In genomic region chr1:165764277-165764676, GRCh38 we compare ENCODE assay signal across 1 cellular context.
TF ChIP-seq lines count a peak whose summit lies in the region.

No MANE protein-coding gene starts in this region.

TF ChIP-seq in HepG2, 621 proteins besides CTCF, POLR2A, EP300 and RAD21:
- no peak for TF ChIP-seq ZBTB1 (CRISPR knock-in tag; IDR thresholded peaks at IDR 0.05; ENCODE audit: borderline replicate concordance)
- no peak for TF ChIP-seq RERE (CRISPR knock-in tag; IDR thresholded peaks at IDR 0.05; ENCODE audit: low read depth)
- no peak for TF ChIP-seq CHCHD3 (CRISPR knock-in tag; IDR thresholded peaks at IDR 0.05)
- TF ChIP-seq ETV5 (CRISPR knock-in tag; IDR thresholded peaks at IDR 0.05; ENCODE audit: borderline replicate concordance): no peak
- no peak for TF ChIP-seq ZFP36 (IDR thresholded peaks at IDR 0.05; ENCODE audit: borderline replicate concordance, low read depth, low read length, partially characterized antibody)
- no peak for TF ChIP-seq ZNF792 (CRISPR knock-in tag; IDR thresholded peaks at IDR 0.05)
- no peak for TF ChIP-seq ZNF724P (CRISPR knock-in tag; IDR thresholded peaks at IDR 0.05; ENCODE audit: borderline replicate concordance)
- no peak for TF ChIP-seq ZNF496 (CRISPR knock-in tag; IDR thresholded peaks at IDR 0.05; ENCODE audit: insufficient replicate concordance)
- no peak for TF ChIP-seq ZNF382 (CRISPR knock-in tag; IDR thresholded peaks at IDR 0.05; ENCODE audit: borderline replicate concordance)
- TF ChIP-seq CENPBD1 (CRISPR knock-in tag; IDR thresholded peaks at IDR 0.05; ENCODE audit: borderline replicate concordance, low read depth): no peak
- no peak for TF ChIP-seq ZNF354B (CRISPR knock-in tag; IDR thresholded peaks at IDR 0.05)
- no peak for TF ChIP-seq ZNF512 (CRISPR knock-in tag; IDR thresholded peaks at IDR 0.05)
- TF ChIP-seq ELF3 (CRISPR knock-in tag; IDR thresholded peaks at IDR 0.05): no peak
TF ChIP-seq in HepG2: peak in this region for 0.
